ENCODE assay signal across 1 cellular context in the genomic region with DNA sequence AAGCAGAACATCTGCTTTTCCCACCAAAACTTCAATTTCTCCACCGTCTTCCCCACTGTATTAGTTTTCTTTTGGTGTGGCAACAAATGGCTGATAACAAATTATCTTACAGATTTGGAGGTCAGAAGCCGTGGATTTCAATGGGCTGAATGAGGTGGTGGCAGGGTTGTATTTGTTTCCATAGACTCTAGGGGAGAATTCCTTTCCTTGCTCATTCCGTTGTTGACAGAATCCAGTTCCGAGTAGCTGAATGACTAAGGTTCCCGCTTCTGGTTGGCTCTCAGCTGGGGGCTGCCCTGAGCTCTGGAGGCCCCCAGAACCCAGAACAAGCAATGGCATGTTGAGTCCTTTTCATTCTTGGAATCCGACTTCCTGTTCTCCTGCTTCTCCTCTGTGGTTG.
TF ChIP-seq lines count a peak whose summit lies in the region.

No MANE protein-coding gene starts in this region.

TF ChIP-seq in GM12878, 131 proteins besides CTCF, POLR2A, EP300 and RAD21:
- TF ChIP-seq, protein P1, sequence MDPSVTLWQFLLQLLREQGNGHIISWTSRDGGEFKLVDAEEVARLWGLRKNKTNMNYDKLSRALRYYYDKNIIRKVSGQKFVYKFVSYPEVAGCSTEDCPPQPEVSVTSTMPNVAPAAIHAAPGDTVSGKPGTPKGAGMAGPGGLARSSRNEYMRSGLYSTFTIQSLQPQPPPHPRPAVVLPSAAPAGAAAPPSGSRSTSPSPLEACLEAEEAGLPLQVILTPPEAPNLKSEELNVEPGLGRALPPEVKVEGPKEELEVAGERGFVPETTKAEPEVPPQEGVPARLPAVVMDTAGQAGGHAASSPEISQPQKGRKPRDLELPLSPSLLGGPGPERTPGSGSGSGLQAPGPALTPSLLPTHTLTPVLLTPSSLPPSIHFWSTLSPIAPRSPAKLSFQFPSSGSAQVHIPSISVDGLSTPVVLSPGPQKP (IDR thresholded peaks at IDR 0.05; ENCODE audit: low read depth, low read length), result no peak
- TF ChIP-seq NRF1 (conservative IDR thresholded peaks at IDR 0.05; ENCODE audit: low read depth, low read length) (no peak), SIX5 (IDR thresholded peaks at IDR 0.05; ENCODE audit: low read depth, low read length, severe bottlenecking) (no peak), STAT3 (IDR thresholded peaks at IDR 0.05; ENCODE audit: low read depth, low read length) (no peak)
- TF ChIP-seq, protein P2, sequence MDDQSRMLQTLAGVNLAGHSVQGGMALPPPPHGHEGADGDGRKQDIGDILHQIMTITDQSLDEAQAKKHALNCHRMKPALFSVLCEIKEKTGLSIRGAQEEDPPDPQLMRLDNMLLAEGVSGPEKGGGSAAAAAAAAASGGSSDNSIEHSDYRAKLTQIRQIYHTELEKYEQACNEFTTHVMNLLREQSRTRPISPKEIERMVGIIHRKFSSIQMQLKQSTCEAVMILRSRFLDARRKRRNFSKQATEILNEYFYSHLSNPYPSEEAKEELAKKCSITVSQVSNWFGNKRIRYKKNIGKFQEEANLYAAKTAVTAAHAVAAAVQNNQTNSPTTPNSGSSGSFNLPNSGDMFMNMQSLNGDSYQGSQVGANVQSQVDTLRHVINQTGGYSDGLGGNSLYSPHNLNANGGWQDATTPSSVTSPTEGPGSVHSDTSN (IDR thresholded peaks at IDR 0.05; ENCODE audit: insufficient replicate concordance, low read depth, low read length), result no peak
- TF ChIP-seq, protein P3, sequence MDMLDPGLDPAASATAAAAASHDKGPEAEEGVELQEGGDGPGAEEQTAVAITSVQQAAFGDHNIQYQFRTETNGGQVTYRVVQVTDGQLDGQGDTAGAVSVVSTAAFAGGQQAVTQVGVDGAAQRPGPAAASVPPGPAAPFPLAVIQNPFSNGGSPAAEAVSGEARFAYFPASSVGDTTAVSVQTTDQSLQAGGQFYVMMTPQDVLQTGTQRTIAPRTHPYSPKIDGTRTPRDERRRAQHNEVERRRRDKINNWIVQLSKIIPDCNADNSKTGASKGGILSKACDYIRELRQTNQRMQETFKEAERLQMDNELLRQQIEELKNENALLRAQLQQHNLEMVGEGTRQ (IDR thresholded peaks at IDR 0.05; ENCODE audit: borderline replicate concordance, low read depth, low read length), result no peak
- TF ChIP-seq, protein P4, sequence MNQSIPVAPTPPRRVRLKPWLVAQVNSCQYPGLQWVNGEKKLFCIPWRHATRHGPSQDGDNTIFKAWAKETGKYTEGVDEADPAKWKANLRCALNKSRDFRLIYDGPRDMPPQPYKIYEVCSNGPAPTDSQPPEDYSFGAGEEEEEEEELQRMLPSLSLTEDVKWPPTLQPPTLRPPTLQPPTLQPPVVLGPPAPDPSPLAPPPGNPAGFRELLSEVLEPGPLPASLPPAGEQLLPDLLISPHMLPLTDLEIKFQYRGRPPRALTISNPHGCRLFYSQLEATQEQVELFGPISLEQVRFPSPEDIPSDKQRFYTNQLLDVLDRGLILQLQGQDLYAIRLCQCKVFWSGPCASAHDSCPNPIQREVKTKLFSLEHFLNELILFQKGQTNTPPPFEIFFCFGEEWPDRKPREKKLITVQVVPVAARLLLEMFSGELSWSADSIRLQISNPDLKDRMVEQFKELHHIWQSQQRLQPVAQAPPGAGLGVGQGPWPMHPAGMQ (IDR thresholded peaks at IDR 0.05; ENCODE audit: borderline replicate concordance), result no peak
